Comparison of ENCODE assay signal across 8 cellular contexts in genomic region chr7:94509264-94509878, GRCh38. TPM values are rescaled to one million over a fixed set of nuclear protein-coding genes. Genes with fewer than 3 reads are reported as not detected.
DNase-seq lines count a peak whose midpoint lies in the region; ATAC-seq and TF ChIP-seq lines count a peak whose summit lies in the region.

CASD1 (plus strand) TSS chr7:94509809; CDS start chr7:94510085, 276 bp downstream.

- intact Hi-C loops in CD8-positive, alpha-beta T cell (cut with DNase I, micrococcal nuclease), result loop anchor here (1.0 to 5.0 kb wide), 4 partner anchors 149 to 1392 kb away; partner anchors contain the start of genes BET1 (in 1 of the 2) and SAMD9 (in 1 of the 2)

- no peak for TF ChIP-seq CTCF in CD8-positive, alpha-beta T cell (IDR thresholded peaks at IDR 0.05)
- TF ChIP-seq CTCF in osteoblast (IDR thresholded peaks at IDR 0.05; ENCODE audit: extremely low read depth, low read depth, low read length) (no peak), thoracic aorta (IDR thresholded peaks at IDR 0.05) (no peak)

- peaks cover 37% of the 10 kb centered on the region for H3K4me1 ChIP-seq in CD8-positive, alpha-beta T cell (ENCODE audit: insufficient read depth, low read length)
- peaks cover 15% of the 10 kb centered on the region for H3K4me1 ChIP-seq in osteoblast (ENCODE audit: insufficient read depth, low read length)
- H3K4me1 ChIP-seq in thoracic aorta (ENCODE audit: control insufficient read depth in 1 of 2, low read depth in 2 of 2), result peaks cover 5 to 10% of the 10 kb centered on the region in 2 donors

- no peaks in the 10 kb centered on the region for H3K36me3 Mint-ChIP-seq in CD8-positive, alpha-beta T cell

- H3K27ac ChIP-seq in CD8-positive, alpha-beta T cell (ENCODE audit: low read depth, low read length), result peak within 1 kb of the TSS; percentile 75
- H3K27ac ChIP-seq in osteoblast (ENCODE audit: low read depth, low read length), result peak within 1 kb of the TSS; percentile 73
- peak within 1 kb of the TSS; percentile 77 to 78 for H3K27ac ChIP-seq in thoracic aorta

- H2AFZ ChIP-seq in osteoblast (ENCODE audit: low read length), result peak within 1 kb of the TSS; percentile 98

- peak within 1 kb of the TSS; percentile 87 for H3K4me3 Mint-ChIP-seq in CD8-positive, alpha-beta T cell

- CTCF ChIA-PET in CD8-positive, alpha-beta T cell (lab: Charles Lee), result no interaction called here

- H3K79me2 ChIP-seq in osteoblast (ENCODE audit: insufficient read depth, low read length), result peaks cover 31% of the 10 kb centered on the region

- no peaks in the 10 kb centered on the region for H3K9me3 ChIP-seq in CD8-positive, alpha-beta T cell (ENCODE audit: low read length)
- H3K9me3 ChIP-seq in osteoblast (ENCODE audit: low read depth, low read length) (no peaks in the 10 kb centered on the region), thoracic aorta (no peaks in the 10 kb centered on the region)

- H3K27me3 ChIP-seq in CD8-positive, alpha-beta T cell (ENCODE audit: insufficient read depth, low read length), result no peaks in the 10 kb centered on the region
- H3K27me3 ChIP-seq in osteoblast (ENCODE audit: insufficient read depth, low read length) (no peaks in the 10 kb centered on the region), thoracic aorta (replicated peaks; ENCODE audit: insufficient read depth) (no peaks in the 10 kb centered on the region)

- H3K27ac Mint-ChIP-seq in CD8-positive, alpha-beta T cell, result peak within 1 kb of the TSS; percentile 94

- no peaks in the 10 kb centered on the region for H3K27me3 Mint-ChIP-seq in CD8-positive, alpha-beta T cell (ENCODE audit: low read depth)

- peaks cover 6% of the 10 kb centered on the region for H4K20me1 ChIP-seq in osteoblast (ENCODE audit: insufficient read depth, low read length)

- POLR2A ChIA-PET in CD8-positive, alpha-beta T cell (lab: Charles Lee), result interaction anchor here (1.4 kb wide), 1 partner anchor 149 kb away, joined by 4 read pairs; no protein-coding TSS in a partner anchor

- H3K4me3 ChIP-seq in CD8-positive, alpha-beta T cell (ENCODE audit: low read depth, low read length), result peak within 1 kb of the TSS; percentile 78
- H3K4me3 ChIP-seq in osteoblast (ENCODE audit: insufficient read depth, low read length), result peak within 1 kb of the TSS; percentile 91
- H3K4me3 ChIP-seq in thoracic aorta, result peak within 1 kb of the TSS; percentile 82

- no peaks in the 10 kb centered on the region for H3K9me3 Mint-ChIP-seq in CD8-positive, alpha-beta T cell

- ATAC-seq in CD8-positive, alpha-beta T cell, result peak; percentile 64
- ATAC-seq in GM19372 (IDR thresholded peaks at IDR 0.05; ENCODE audit: low read depth, unreplicated experiment), result peak; percentile 59
- ATAC-seq in HG03520 (IDR thresholded peaks at IDR 0.05; ENCODE audit: unreplicated experiment), result peak; percentile 55
- peak; percentile 51 for ATAC-seq in thoracic aorta (ENCODE audit: insufficient number of reproducible peaks, low FRiP score, low read depth)

- H3K4me1 Mint-ChIP-seq in CD8-positive, alpha-beta T cell (ENCODE audit: low read depth), result peaks cover 43% of the 10 kb centered on the region

- DNase-seq in CD8-positive, alpha-beta T cell, result peak; percentile 33 to 82 (median 65)
- DNase-seq in RPMI8226 (peak; percentile 79), activated gamma-delta T cell (lab: John Stamatoyannopoulos, UW) (peak; percentile 50), glomerular endothelial cell (ENCODE audit: extremely low read depth, low read depth, low spot score) (no peak), osteoblast (ENCODE audit: insufficient read length, low spot score, missing footprints) (no peak), thoracic aorta (ENCODE audit: low spot score) (no peak)

- H3K4me2 ChIP-seq in osteoblast (ENCODE audit: insufficient read depth, low read length), result peak within 1 kb of the TSS; percentile 94

- H3K36me3 ChIP-seq in CD8-positive, alpha-beta T cell (ENCODE audit: insufficient read depth, low read length), result no peaks in the 10 kb centered on the region
- no peaks in the 10 kb centered on the region for H3K36me3 ChIP-seq in osteoblast (ENCODE audit: insufficient read depth, low read length)
- no peaks in the 10 kb centered on the region for H3K36me3 ChIP-seq in thoracic aorta

RNA-seq across cellular contexts. Expression of gene CASD1, which starts in this region (rescaled TPM):
- 10 to 100 TPM; 15.5 to 19.1 TPM for total RNA-seq in CD8-positive, alpha-beta T cell
- total RNA-seq in glomerular endothelial cell (9.9 and 16.0 TPM in 2 replicates), osteoblast (19.4 and 20.6 TPM in 2 replicates), thoracic aorta (10 to 100 TPM; 12.3 to 21.0 TPM)

Comparison
In these comparisons a context has a peak if more than half of its experiments do, and no peak if none do; other contexts are left out.
1. DNase-seq: peak in CD8-positive, alpha-beta T cell (7 of 7), RPMI8226 (single experiment) and activated gamma-delta T cell (single experiment); none in glomerular endothelial cell (single experiment), osteoblast (single experiment) and thoracic aorta (single experiment).
2. Peak in every context shown above with its lines, with median percentiles within 50 percentile points of each other: ATAC-seq, H3K27ac ChIP-seq and H3K4me3 ChIP-seq.